ENCODE assay signal across 2 cellular contexts in the genomic region with DNA sequence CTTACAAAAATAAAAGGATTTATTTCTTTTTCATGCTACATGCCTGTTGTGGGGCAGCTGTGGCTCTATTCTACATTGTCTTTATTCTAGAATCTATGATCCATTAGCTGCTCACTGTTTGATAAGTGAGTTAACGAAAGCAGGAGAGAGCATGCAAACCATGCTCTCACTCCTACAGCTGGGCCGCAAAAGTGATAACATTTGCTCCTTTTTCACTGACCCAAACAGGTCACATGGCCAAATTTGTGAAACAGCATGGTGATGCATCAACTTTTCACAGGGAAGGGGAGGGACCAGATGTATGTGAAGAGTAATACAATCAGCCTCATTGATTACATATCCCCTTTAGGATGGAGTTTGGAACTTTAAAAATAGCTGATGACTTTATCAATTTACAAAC.
TF ChIP-seq lines count a peak whose summit lies in the region.

No MANE protein-coding gene starts in this region.

TF ChIP-seq in A549, 52 proteins besides CTCF, POLR2A, EP300 and RAD21 (continued from another document):
- TF ChIP-seq, protein P1, sequence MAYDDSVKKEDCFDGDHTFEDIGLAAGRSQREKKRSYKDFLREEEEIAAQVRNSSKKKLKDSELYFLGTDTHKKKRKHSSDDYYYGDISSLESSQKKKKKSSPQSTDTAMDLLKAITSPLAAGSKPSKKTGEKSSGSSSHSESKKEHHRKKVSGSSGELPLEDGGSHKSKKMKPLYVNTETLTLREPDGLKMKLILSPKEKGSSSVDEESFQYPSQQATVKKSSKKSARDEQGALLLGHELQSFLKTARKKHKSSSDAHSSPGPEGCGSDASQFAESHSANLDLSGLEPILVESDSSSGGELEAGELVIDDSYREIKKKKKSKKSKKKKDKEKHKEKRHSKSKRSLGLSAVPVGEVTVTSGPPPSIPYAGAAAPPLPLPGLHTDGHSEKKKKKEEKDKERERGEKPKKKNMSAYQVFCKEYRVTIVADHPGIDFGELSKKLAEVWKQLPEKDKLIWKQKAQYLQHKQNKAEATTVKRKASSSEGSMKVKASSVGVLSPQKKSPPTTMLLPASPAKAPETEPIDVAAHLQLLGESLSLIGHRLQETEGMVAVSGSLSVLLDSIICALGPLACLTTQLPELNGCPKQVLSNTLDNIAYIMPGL (CRISPR knock-in tag; IDR thresholded peaks at IDR 0.05; ENCODE audit: borderline replicate concordance) = no peak
- no peak for TF ChIP-seq CHD2 (IDR thresholded peaks at IDR 0.05; ENCODE audit: low read length, partially characterized antibody)
- no peak for TF ChIP-seq NR3C1 (IDR thresholded peaks at IDR 0.05)
- no peak for TF ChIP-seq HDAC2 (IDR thresholded peaks at IDR 0.05)
- no peak for TF ChIP-seq CBX8 (IDR thresholded peaks at IDR 0.05)
- no peak for TF ChIP-seq SREBF2 (IDR thresholded peaks at IDR 0.05)
- TF ChIP-seq MAZ (IDR thresholded peaks at IDR 0.05; ENCODE audit: borderline replicate concordance, low read depth, low read length) = no peak
- no peak for TF ChIP-seq TP53 (CRISPR knock-in tag; IDR thresholded peaks at IDR 0.05)
- TF ChIP-seq BHLHE40 (IDR thresholded peaks at IDR 0.05; ENCODE audit: low read depth, low read length) = no peak
- TF ChIP-seq, protein P2, sequence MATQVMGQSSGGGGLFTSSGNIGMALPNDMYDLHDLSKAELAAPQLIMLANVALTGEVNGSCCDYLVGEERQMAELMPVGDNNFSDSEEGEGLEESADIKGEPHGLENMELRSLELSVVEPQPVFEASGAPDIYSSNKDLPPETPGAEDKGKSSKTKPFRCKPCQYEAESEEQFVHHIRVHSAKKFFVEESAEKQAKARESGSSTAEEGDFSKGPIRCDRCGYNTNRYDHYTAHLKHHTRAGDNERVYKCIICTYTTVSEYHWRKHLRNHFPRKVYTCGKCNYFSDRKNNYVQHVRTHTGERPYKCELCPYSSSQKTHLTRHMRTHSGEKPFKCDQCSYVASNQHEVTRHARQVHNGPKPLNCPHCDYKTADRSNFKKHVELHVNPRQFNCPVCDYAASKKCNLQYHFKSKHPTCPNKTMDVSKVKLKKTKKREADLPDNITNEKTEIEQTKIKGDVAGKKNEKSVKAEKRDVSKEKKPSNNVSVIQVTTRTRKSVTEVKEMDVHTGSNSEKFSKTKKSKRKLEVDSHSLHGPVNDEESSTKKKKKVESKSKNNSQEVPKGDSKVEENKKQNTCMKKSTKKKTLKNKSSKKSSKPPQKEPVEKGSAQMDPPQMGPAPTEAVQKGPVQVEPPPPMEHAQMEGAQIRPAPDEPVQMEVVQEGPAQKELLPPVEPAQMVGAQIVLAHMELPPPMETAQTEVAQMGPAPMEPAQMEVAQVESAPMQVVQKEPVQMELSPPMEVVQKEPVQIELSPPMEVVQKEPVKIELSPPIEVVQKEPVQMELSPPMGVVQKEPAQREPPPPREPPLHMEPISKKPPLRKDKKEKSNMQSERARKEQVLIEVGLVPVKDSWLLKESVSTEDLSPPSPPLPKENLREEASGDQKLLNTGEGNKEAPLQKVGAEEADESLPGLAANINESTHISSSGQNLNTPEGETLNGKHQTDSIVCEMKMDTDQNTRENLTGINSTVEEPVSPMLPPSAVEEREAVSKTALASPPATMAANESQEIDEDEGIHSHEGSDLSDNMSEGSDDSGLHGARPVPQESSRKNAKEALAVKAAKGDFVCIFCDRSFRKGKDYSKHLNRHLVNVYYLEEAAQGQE (IDR thresholded peaks at IDR 0.05) = no peak
- TF ChIP-seq NPAS2 (CRISPR knock-in tag; IDR thresholded peaks at IDR 0.05; ENCODE audit: borderline replicate concordance) = no peak
- no peak for TF ChIP-seq HES2 (IDR thresholded peaks at IDR 0.05)
- TF ChIP-seq RNF2 (IDR thresholded peaks at IDR 0.05; ENCODE audit: borderline replicate concordance, low read depth) = no peak
- no peak for TF ChIP-seq MYC (IDR thresholded peaks at IDR 0.05; ENCODE audit: borderline replicate concordance, low read length)
- no peak for TF ChIP-seq ZC3H11A (IDR thresholded peaks at IDR 0.05)
- no peak for TF ChIP-seq E2F6 (IDR thresholded peaks at IDR 0.05; ENCODE audit: borderline replicate concordance, low read depth)
- TF ChIP-seq RFX5 (IDR thresholded peaks at IDR 0.05) = no peak
- no peak for TF ChIP-seq USF2 (IDR thresholded peaks at IDR 0.05)

TF ChIP-seq in GM12878, 131 proteins besides CTCF, POLR2A, EP300 and RAD21 (continued from another document):
- TF ChIP-seq, protein P3, sequence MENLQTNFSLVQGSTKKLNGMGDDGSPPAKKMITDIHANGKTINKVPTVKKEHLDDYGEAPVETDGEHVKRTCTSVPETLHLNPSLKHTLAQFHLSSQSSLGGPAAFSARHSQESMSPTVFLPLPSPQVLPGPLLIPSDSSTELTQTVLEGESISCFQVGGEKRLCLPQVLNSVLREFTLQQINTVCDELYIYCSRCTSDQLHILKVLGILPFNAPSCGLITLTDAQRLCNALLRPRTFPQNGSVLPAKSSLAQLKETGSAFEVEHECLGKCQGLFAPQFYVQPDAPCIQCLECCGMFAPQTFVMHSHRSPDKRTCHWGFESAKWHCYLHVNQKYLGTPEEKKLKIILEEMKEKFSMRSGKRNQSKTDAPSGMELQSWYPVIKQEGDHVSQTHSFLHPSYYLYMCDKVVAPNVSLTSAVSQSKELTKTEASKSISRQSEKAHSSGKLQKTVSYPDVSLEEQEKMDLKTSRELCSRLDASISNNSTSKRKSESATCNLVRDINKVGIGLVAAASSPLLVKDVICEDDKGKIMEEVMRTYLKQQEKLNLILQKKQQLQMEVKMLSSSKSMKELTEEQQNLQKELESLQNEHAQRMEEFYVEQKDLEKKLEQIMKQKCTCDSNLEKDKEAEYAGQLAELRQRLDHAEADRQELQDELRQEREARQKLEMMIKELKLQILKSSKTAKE (IDR thresholded peaks at IDR 0.05; ENCODE audit: low read depth, poor library complexity, severe bottlenecking) = no peak
- TF ChIP-seq BRCA1 (IDR thresholded peaks at IDR 0.05; ENCODE audit: low read depth, low read length) (no peak), BMI1 (IDR thresholded peaks at IDR 0.05; ENCODE audit: borderline replicate concordance) (no peak), SMAD1 (IDR thresholded peaks at IDR 0.05; ENCODE audit: low read depth, partially characterized antibody) (no peak), NKRF (conservative IDR thresholded peaks at IDR 0.05) (no peak), SMARCA5 (IDR thresholded peaks at IDR 0.05) (no peak), NR2F1 (conservative IDR thresholded peaks at IDR 0.05) (no peak), EZH2 (IDR thresholded peaks at IDR 0.05; ENCODE audit: borderline replicate concordance, control insufficient read depth, low read depth, low read length) (no peak), MXI1 (IDR thresholded peaks at IDR 0.05; ENCODE audit: low read depth, low read length) (no peak), SUZ12 (IDR thresholded peaks at IDR 0.05; ENCODE audit: unreplicated experiment) (no peak)
- TF ChIP-seq, protein P2 (IDR thresholded peaks at IDR 0.05; ENCODE audit: low read depth, low read length) = no peak
- TF ChIP-seq, protein P4, sequence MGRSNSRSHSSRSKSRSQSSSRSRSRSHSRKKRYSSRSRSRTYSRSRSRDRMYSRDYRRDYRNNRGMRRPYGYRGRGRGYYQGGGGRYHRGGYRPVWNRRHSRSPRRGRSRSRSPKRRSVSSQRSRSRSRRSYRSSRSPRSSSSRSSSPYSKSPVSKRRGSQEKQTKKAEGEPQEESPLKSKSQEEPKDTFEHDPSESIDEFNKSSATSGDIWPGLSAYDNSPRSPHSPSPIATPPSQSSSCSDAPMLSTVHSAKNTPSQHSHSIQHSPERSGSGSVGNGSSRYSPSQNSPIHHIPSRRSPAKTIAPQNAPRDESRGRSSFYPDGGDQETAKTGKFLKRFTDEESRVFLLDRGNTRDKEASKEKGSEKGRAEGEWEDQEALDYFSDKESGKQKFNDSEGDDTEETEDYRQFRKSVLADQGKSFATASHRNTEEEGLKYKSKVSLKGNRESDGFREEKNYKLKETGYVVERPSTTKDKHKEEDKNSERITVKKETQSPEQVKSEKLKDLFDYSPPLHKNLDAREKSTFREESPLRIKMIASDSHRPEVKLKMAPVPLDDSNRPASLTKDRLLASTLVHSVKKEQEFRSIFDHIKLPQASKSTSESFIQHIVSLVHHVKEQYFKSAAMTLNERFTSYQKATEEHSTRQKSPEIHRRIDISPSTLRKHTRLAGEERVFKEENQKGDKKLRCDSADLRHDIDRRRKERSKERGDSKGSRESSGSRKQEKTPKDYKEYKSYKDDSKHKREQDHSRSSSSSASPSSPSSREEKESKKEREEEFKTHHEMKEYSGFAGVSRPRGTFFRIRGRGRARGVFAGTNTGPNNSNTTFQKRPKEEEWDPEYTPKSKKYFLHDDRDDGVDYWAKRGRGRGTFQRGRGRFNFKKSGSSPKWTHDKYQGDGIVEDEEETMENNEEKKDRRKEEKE (IDR thresholded peaks at IDR 0.05) = no peak
TF ChIP-seq in GM12878: peak in this region for 0.
